8 cellular contexts compared by ENCODE assay signal in genomic region chr1:41360074-41361027, GRCh38. TPM values are rescaled to one million over a fixed set of nuclear protein-coding genes. Genes with fewer than 3 reads are reported as not detected.
A peak's percentile ranks its signal among the peaks of the same experiment; 100 is the strongest.
DNase-seq lines count a peak whose midpoint lies in the region; ATAC-seq and TF ChIP-seq lines count a peak whose summit lies in the region.

No MANE protein-coding gene starts in this region.

- intact Hi-C loops in PC-9 (cut with micrococcal nuclease; ENCODE audit: unreplicated experiment): loop anchor here (1.0 kb wide), 2 partner anchors 21 to 55 kb away; no protein-coding TSS in a partner anchor

- CTCF ChIA-PET in PC-9 (lab: Charles Lee): interaction anchor here (0.6 to 1.6 kb wide), 8 partner anchors 18 to 156 kb away, joined by 3 to 9 read pairs (median 5); no protein-coding TSS in a partner anchor

- H3K9ac ChIP-seq in fibroblast of lung (ENCODE audit: insufficient read depth, low read length): no peak overlapping the region

- 0 out of 2 replicates have a peak overlapping the region, but pooled peaks have one; percentile 45 for H2AFZ ChIP-seq in PC-9
- H2AFZ ChIP-seq in fibroblast of lung (ENCODE audit: low read length): no peak overlapping the region

- ATAC-seq in HG03039 (IDR thresholded peaks at IDR 0.05; ENCODE audit: unreplicated experiment) (no peak), GM19452 (IDR thresholded peaks at IDR 0.05; ENCODE audit: unreplicated experiment) (no peak)

- no peak overlapping the region for H3K27ac ChIP-seq in PC-9
- H3K27ac ChIP-seq in fibroblast of lung (ENCODE audit: insufficient read depth, low read length): no peak overlapping the region

- H3K9me3 ChIP-seq in PC-9 (ENCODE audit: insufficient read depth, low read depth) (no peaks in the 10 kb centered on the region), fibroblast of lung (ENCODE audit: control insufficient read depth, insufficient read depth, low read depth, low read length) (no peaks in the 10 kb centered on the region)

- TF ChIP-seq CTCF in PC-9 (conservative IDR thresholded peaks at IDR 0.05): no peak
- no peak for TF ChIP-seq CTCF in fibroblast of lung (conservative IDR thresholded peaks at IDR 0.05 in 1 of 2, IDR thresholded peaks at IDR 0.05 in 1 of 2; ENCODE audit: low read depth in 1 of 2, low read length in 2 of 2)

- H3K27me3 ChIP-seq in PC-9 (ENCODE audit: insufficient read depth, low read depth): peaks cover 7% of the 10 kb centered on the region; the same call in 1 of the 2 replicates
- peaks cover 34% of the 10 kb centered on the region for H3K27me3 ChIP-seq in fibroblast of lung (ENCODE audit: control insufficient read depth, insufficient read depth, low read length)

- H3K4me1 ChIP-seq in PC-9 (replicated peaks; ENCODE audit: insufficient read depth) (peaks cover 45% of the 10 kb centered on the region), fibroblast of lung (ENCODE audit: control insufficient read depth, extremely low read depth, insufficient read depth, low read length) (peaks cover 2% of the 10 kb centered on the region)

- BruUV-seq in PC-9 (replicated peaks; lab: Mats Ljungman, UMichigan): no TSS peak

- H3K79me2 ChIP-seq in PC-9 (ENCODE audit: low read depth) (no peaks in the 10 kb centered on the region), fibroblast of lung (ENCODE audit: control insufficient read depth, insufficient read depth, low read length) (no peaks in the 10 kb centered on the region)

- no peaks in the 10 kb centered on the region for H4K20me1 ChIP-seq in PC-9 (ENCODE audit: insufficient read depth)
- no peaks in the 10 kb centered on the region for H4K20me1 ChIP-seq in fibroblast of lung (ENCODE audit: control insufficient read depth, extremely low read depth, insufficient read depth, low read length)

- H3K4me2 ChIP-seq in PC-9 (peak overlapping the region; percentile 90), fibroblast of lung (ENCODE audit: extremely low read depth, insufficient read depth, low read length) (peak overlapping the region; percentile 69)

- POLR2A ChIA-PET in PC-9 (lab: Charles Lee; ENCODE audit: unreplicated experiment): interaction anchor here (0.5 to 1.2 kb wide), 6 partner anchors 10 to 55 kb away, joined by 3 to 15 read pairs (median 6); no protein-coding TSS in a partner anchor

- H3K4me3 ChIP-seq in PC-9 (peak overlapping the region; percentile 61; the same call in 1 of the 2 replicates), fibroblast of lung (replicated peaks in 1 of 4; ENCODE audit: control extremely low read depth in 1 of 4, insufficient read depth in 1 of 4, low read depth in 3 of 4, low read length in 4 of 4) (peak overlapping the region in 2 of 4 experiments; percentile 7 to 54)

- no peaks in the 10 kb centered on the region for H3K9me2 ChIP-seq in PC-9 (ENCODE audit: insufficient read depth)

- peak; percentile 59 for DNase-seq in DMS153 (lab: John Stamatoyannopoulos, UW)
- no peak for DNase-seq in DMS153 treated with DMSO at 0.1 percent for 48 hours (lab: John Stamatoyannopoulos, UW; ENCODE audit: unreplicated experiment)
- peak; percentile 60 to 69 for DNase-seq in PC-9
- no peak for DNase-seq in fibroblast of lung (ENCODE audit: low read depth in 2 of 2)
- peak; percentile 24 for DNase-seq in retina
- no peak for DNase-seq in NCI-H2227 treated with DMSO at 0.1 percent for 48 hours (lab: John Stamatoyannopoulos, UW)

- H3K36me3 ChIP-seq in PC-9 (ENCODE audit: low read depth) (no peaks in the 10 kb centered on the region), fibroblast of lung (ENCODE audit: control insufficient read depth, insufficient read depth, low read length) (no peaks in the 10 kb centered on the region)

- peaks cover 31% of the 10 kb centered on the region; the same call in 1 of the 2 replicates for H3F3A ChIP-seq in PC-9 (ENCODE audit: insufficient read depth, low read depth)

RNA-seq across cellular contexts. Expression of gene FOXO6, which starts 0.9 kb away (rescaled TPM):
- 9.0 and 17.5 TPM in 2 replicates for total RNA-seq in PC-9 (2021)
- under 0.01 TPM in 2 replicates for total RNA-seq in fibroblast of lung
- polyA plus RNA-seq in fibroblast of lung: not detected in 2 replicates
- polyA plus RNA-seq in fibroblast of lung (2012): 0.06 and 0.10 TPM in 2 replicates
- polyA minus RNA-seq in fibroblast of lung (ENCODE audit: low replicate concordance): not detected in 2 replicates

Comparison
In these comparisons a context has a peak if more than half of its experiments do, and no peak if none do; other contexts are left out.
1. DNase-seq: peak in DMS153 (single experiment), PC-9 (2 of 2) and retina (single experiment); none in DMS153 treated with DMSO at 0.1 percent for 48 hours (single experiment), fibroblast of lung (0 of 2) and NCI-H2227 treated with DMSO at 0.1 percent for 48 hours (single experiment).
2. RNA of gene FOXO6, which starts 0.9 kb away (total RNA-seq): 9.0 to 17.5 TPM in PC-9; under 0.01 TPM in fibroblast of lung; every median in the first group is over 10 times any median in the second.